In genomic region chrX:152813211-152813610, GRCh38 we compare ENCODE assay signal across 28 cellular contexts. TPM values are rescaled to one million over a fixed set of nuclear protein-coding genes. Genes with fewer than 3 reads are reported as not detected.
"Had no signal": no experiment of that assay in that cellular context is flagged by ENCODE, and none has a peak within 500 bp of the region (broad histone marks: within the 10 kb centered on the region; RNA-seq: fewer than 3 reads in every experiment).

No MANE protein-coding gene starts in this region.

- H3K27ac Mint-ChIP-seq: activated CD4-positive, alpha-beta memory T cell treated with anti-CD3 and anti-CD28 coated beads for 36 hours; activated naive CD8-positive, alpha-beta T cell; naive thymus-derived CD4-positive, alpha-beta T cell; progenitor cell of endocrine pancreas had no signal

- ATAC-seq: effector memory CD8-positive, alpha-beta T cell; esophagus mucosa; gastroesophageal sphincter; heart left ventricle; lower lobe of right lung; naive thymus-derived CD4-positive, alpha-beta T cell had no signal

- H3K4me3 Mint-ChIP-seq: activated CD4-positive, alpha-beta memory T cell treated with anti-CD3 and anti-CD28 coated beads for 36 hours; activated naive CD8-positive, alpha-beta T cell; central memory CD8-positive, alpha-beta T cell had no signal

- H3K4me1 ChIP-seq: adrenal gland, breast epithelium, gastroesophageal sphincter, heart left ventricle, lower lobe of right lung, spleen, upper lobe of left lung had no signal

- H3K36me3 Mint-ChIP-seq: activated CD4-positive, alpha-beta memory T cell treated with anti-CD3 and anti-CD28 coated beads for 36 hours; activated naive CD8-positive, alpha-beta T cell; naive thymus-derived CD4-positive, alpha-beta T cell had no signal

- DNase-seq: activated CD4-positive, alpha-beta memory T cell treated with anti-CD3 and anti-CD28 coated beads for 36 hours; activated CD4-positive, alpha-beta T cell treated with anti-CD3 and anti-CD28 coated beads for 48 hours; activated gamma-delta T cell; adrenal gland; effector memory CD8-positive, alpha-beta T cell; heart left ventricle; lower lobe of right lung; naive thymus-derived CD4-positive, alpha-beta T cell; retina; sigmoid colon; spleen; stimulated activated CD4-positive, alpha-beta T cell treated with anti-CD3 and anti-CD28 coated beads, Interleukin-4, amount 100 ng/mL, for 1 hour; stimulated activated naive CD4-positive, alpha-beta T cell; SW 1271; T-helper 2 cell; upper lobe of left lung had no signal

- H3K9me3 Mint-ChIP-seq: activated CD4-positive, alpha-beta memory T cell treated with anti-CD3 and anti-CD28 coated beads for 36 hours; central memory CD8-positive, alpha-beta T cell; effector memory CD8-positive, alpha-beta T cell; naive thymus-derived CD4-positive, alpha-beta T cell had no signal

- H3K27me3 ChIP-seq: sigmoid colon, upper lobe of left lung had no signal

- H3K4me3 ChIP-seq: adrenal gland, breast epithelium, gastroesophageal sphincter, heart left ventricle, lower lobe of right lung, sigmoid colon, spleen, thoracic aorta, upper lobe of left lung had no signal

- H3K36me3 ChIP-seq: adrenal gland, breast epithelium, gastroesophageal sphincter, heart left ventricle, lower lobe of right lung, sigmoid colon, spleen, thoracic aorta, upper lobe of left lung had no signal

- H3K4me1 Mint-ChIP-seq: central memory CD8-positive, alpha-beta T cell had no signal

- H3K27ac ChIP-seq: breast epithelium, gastroesophageal sphincter, heart left ventricle, lower lobe of right lung, sigmoid colon, spleen, thoracic aorta, upper lobe of left lung had no signal

- H3K27me3 Mint-ChIP-seq: activated CD4-positive, alpha-beta memory T cell treated with anti-CD3 and anti-CD28 coated beads for 36 hours had no signal

- H3K9me3 ChIP-seq: adrenal gland, breast epithelium, gastroesophageal sphincter, heart left ventricle, lower lobe of right lung, sigmoid colon, spleen, thoracic aorta, upper lobe of left lung had no signal

RNA-seq across cellular contexts. Expression of gene MAGEA6, which starts 43.7 kb away (rescaled TPM):
- total RNA-seq: activated CD4-positive, alpha-beta memory T cell treated with anti-CD3 and anti-CD28 coated beads for 36 hours; breast epithelium; dermis microvascular lymphatic vessel endothelial cell; endothelial cell of umbilical vein; esophagus mucosa; gastroesophageal sphincter; heart left ventricle; lower lobe of right lung; mesenteric fat pad; naive thymus-derived CD4-positive, alpha-beta T cell; osteocyte; progenitor cell of endocrine pancreas; sigmoid colon; spleen; thoracic aorta had no signal
- polyA plus RNA-seq: adrenal gland; endothelial cell of umbilical vein; heart left ventricle; keratinocyte; naive thymus-derived CD4-positive, alpha-beta T cell; sigmoid colon; spleen had no signal

RNA-seq across cellular contexts. Expression of gene CSAG3, which starts 54.2 kb away (rescaled TPM):
- total RNA-seq: adrenal gland, breast epithelium, dermis microvascular lymphatic vessel endothelial cell, endothelial cell of umbilical vein, esophagus mucosa, gastroesophageal sphincter, heart left ventricle, lower lobe of right lung, mesenteric fat pad, osteocyte, progenitor cell of endocrine pancreas, sigmoid colon, thoracic aorta, upper lobe of left lung had no signal
- polyA plus RNA-seq: adrenal gland; endothelial cell of umbilical vein; heart left ventricle; keratinocyte; naive thymus-derived CD4-positive, alpha-beta T cell; sigmoid colon had no signal

RNA-seq across cellular contexts. Expression of gene MAGEA2, which starts 59.6 kb away (rescaled TPM):
- total RNA-seq: activated CD4-positive, alpha-beta memory T cell treated with anti-CD3 and anti-CD28 coated beads for 36 hours; adrenal gland; breast epithelium; dermis microvascular lymphatic vessel endothelial cell; endothelial cell of umbilical vein; esophagus mucosa; gastroesophageal sphincter; heart left ventricle; lower lobe of right lung; mesenteric fat pad; naive thymus-derived CD4-positive, alpha-beta T cell; osteocyte; sigmoid colon; spleen; thoracic aorta had no signal
- polyA plus RNA-seq: adrenal gland; endothelial cell of umbilical vein; heart left ventricle; keratinocyte; naive thymus-derived CD4-positive, alpha-beta T cell; sigmoid colon; spleen had no signal
